Comparison of ENCODE assay signal across 12 cellular contexts in genomic region chr1:38028671-38029070, GRCh38. TPM values are rescaled to one million over a fixed set of nuclear protein-coding genes. Genes with fewer than 3 reads are reported as not detected.
DNase-seq lines count a peak whose midpoint lies in the region; ATAC-seq and TF ChIP-seq lines count a peak whose summit lies in the region.
"Had no signal": no experiment of that assay in that cellular context is flagged by ENCODE, and none has a peak within 500 bp of the region (broad histone marks: within the 10 kb centered on the region; RNA-seq: fewer than 3 reads in every experiment).

No MANE protein-coding gene starts in this region.

- dilution Hi-C loops in IMR-90 (cut with HindIII; ENCODE audit: low sequenced_read_pairs, unreplicated experiment): no loop called here

- TF ChIP-seq POLR2A in IMR-90 (IDR thresholded peaks at IDR 0.05; ENCODE audit: low read depth, low read length) (no peak), adrenal gland (IDR thresholded peaks at IDR 0.05) (no peak)

- H3K4me2 ChIP-seq in SK-N-SH (peak overlapping the region; percentile 82; the same call in 1 of the 2 replicates), IMR-90 (ENCODE audit: low read depth, low read length) (no peak overlapping the region), neuronal stem cell (ENCODE audit: insufficient read depth, low read length, poor library complexity, severe bottlenecking) (no peak overlapping the region)

- H3K27ac ChIP-seq in SK-N-SH (ENCODE audit: low read depth in 2 of 2, low read length in 1 of 2): no peak overlapping the region
- H3K27ac ChIP-seq in IMR-90 (ENCODE audit: insufficient read depth, low read length): no peak overlapping the region
- H3K27ac ChIP-seq in adrenal gland: peak overlapping the region in 4 of 5 donors; percentile 83 to 96 (median 92)
- H3K27ac ChIP-seq in neuronal stem cell (replicated peaks; ENCODE audit: low read length): no peak overlapping the region
- H3K27ac ChIP-seq: neutrophil, SJSA1 had no signal

- WGBS in SK-N-SH (ENCODE audit: low lambda C conversion rate): 53% methylated on average over 2 of the region's 2 CpGs
- WGBS in IMR-90 (ENCODE audit: extremely low coverage in 2 of 2, insufficient read length in 1 of 2), 2 experiments: no CpG with 5 or more reads among the region's 2 CpGs
- 60 to 90% (median 78%) methylated on average over 1 to 2 of the region's 2 CpGs for WGBS in adrenal gland, 4 donors
- WGBS in neuronal stem cell (ENCODE audit: extremely low coverage in 2 of 2, insufficient read length in 2 of 2, insufficient replicate concordance in 1 of 2), 2 donors: no CpG with 5 or more reads among the region's 2 CpGs

- ATAC-seq in SK-N-SH treated with all-trans-retinoic acid at 6 μM for 48 hours: no peak; the same call in 2 of the 3 replicates
- ATAC-seq in IMR-90 (ENCODE audit: low read depth): no peak

- H4K8ac ChIP-seq in IMR-90 (ENCODE audit: low read depth in 2 of 2, low read length in 2 of 2) (no peak overlapping the region), neuronal stem cell (ENCODE audit: low read depth, low read length) (no peak overlapping the region)

- H3K27me3 ChIP-seq in SK-N-SH (ENCODE audit: insufficient read depth): no peaks in the 10 kb centered on the region
- H3K27me3 ChIP-seq in IMR-90 (ENCODE audit: control insufficient read depth, insufficient read depth, low read length): no peaks in the 10 kb centered on the region
- H3K27me3 ChIP-seq in adrenal gland: no peaks in the 10 kb centered on the region
- H3K27me3 ChIP-seq in neuronal stem cell (ENCODE audit: control insufficient read depth in 3 of 3, insufficient read depth in 3 of 3, low read depth in 1 of 3, low read length in 3 of 3): no peaks in the 10 kb centered on the region
- H3K27me3 ChIP-seq: MG63, SJSA1 had no signal

- H3K56ac ChIP-seq in IMR-90 (ENCODE audit: extremely low read depth, insufficient read depth, low read length): no peak overlapping the region

- in situ Hi-C loops in IMR-90 (cut with MboI; ENCODE audit: low sequenced_read_pairs): loop anchor here (5.0 kb wide), 1 partner anchor 804 kb away; no protein-coding TSS in a partner anchor

- no peak overlapping the region for H2BK5ac ChIP-seq in IMR-90 (ENCODE audit: low read depth, low read length, poor library complexity, severe bottlenecking)
- H2BK5ac ChIP-seq in neuronal stem cell (ENCODE audit: low read length): no peak overlapping the region

- no peak overlapping the region; the same call in 1 of the 2 replicates for H3K4ac ChIP-seq in IMR-90 (ENCODE audit: low read depth, low read length)
- no peak overlapping the region for H3K4ac ChIP-seq in neuronal stem cell (ENCODE audit: low read length)

- peaks cover 14% of the 10 kb centered on the region for H3F3A ChIP-seq in SK-N-SH (replicated peaks; ENCODE audit: insufficient read depth)

- H2AK9ac ChIP-seq in IMR-90 (replicated peaks; ENCODE audit: low read depth, low read length, poor library complexity): no peak overlapping the region

- H3K9ac ChIP-seq in SK-N-SH (no peak overlapping the region), IMR-90 (ENCODE audit: low read depth, low read length) (no peak overlapping the region), neuronal stem cell (ENCODE audit: low read depth, low read length, poor library complexity) (no peak overlapping the region)

- no peak overlapping the region for H4K5ac ChIP-seq in IMR-90 (ENCODE audit: low read depth, low read length)

- H3K79me1 ChIP-seq in IMR-90 (ENCODE audit: low read depth in 1 of 2, low read length in 2 of 2) (no peaks in the 10 kb centered on the region), neuronal stem cell (ENCODE audit: low read depth, low read length) (no peaks in the 10 kb centered on the region)

- H2AFZ ChIP-seq in SK-N-SH (ENCODE audit: low read depth) (no peak overlapping the region), IMR-90 (replicated peaks; ENCODE audit: low read length, poor library complexity) (peak overlapping the region; percentile 89), neuronal stem cell (ENCODE audit: low read length) (no peak overlapping the region)

- H4K91ac ChIP-seq in IMR-90 (ENCODE audit: insufficient read depth, low read depth, low read length): no peak overlapping the region
- H4K91ac ChIP-seq in neuronal stem cell (ENCODE audit: low read depth, low read length, poor library complexity): no peak overlapping the region

- H3K23ac ChIP-seq in IMR-90 (ENCODE audit: low read depth, low read length) (no peak overlapping the region), neuronal stem cell (ENCODE audit: low read depth, low read length, poor library complexity) (no peak overlapping the region)

- no peaks in the 10 kb centered on the region for H3K9me2 ChIP-seq in SK-N-SH

- H2BK120ac ChIP-seq in IMR-90 (ENCODE audit: low read depth, low read length) (no peak overlapping the region), neuronal stem cell (ENCODE audit: low read depth, low read length) (no peak overlapping the region)

- H3K4me1 ChIP-seq in SK-N-SH (ENCODE audit: control insufficient read depth in 1 of 2, insufficient read depth in 2 of 2, low read depth in 1 of 2, low read length in 1 of 2) (peaks cover 31 to 34% of the 10 kb centered on the region in 2 experiments; a peak in 3 of 4 replicates), IMR-90 (ENCODE audit: control insufficient read depth, insufficient read depth, low read length) (peaks cover 18% of the 10 kb centered on the region; the same call in 1 of the 2 replicates), adrenal gland (replicated peaks in 1 of 2) (peaks cover 32 to 38% of the 10 kb centered on the region in 2 donors), neuronal stem cell (ENCODE audit: control insufficient read depth in 2 of 2, insufficient read depth in 1 of 2, low read depth in 1 of 2, low read length in 2 of 2) (peaks cover 23 to 38% of the 10 kb centered on the region in 2 donors)

- intact Hi-C loops in IMR-90 (cut with micrococcal nuclease): loop anchor here (5.0 kb wide), 1 partner anchor 474 kb away; no protein-coding TSS in a partner anchor
- intact Hi-C loops in adrenal gland (cut with DNase I): loop anchor here (5.0 to 10.0 kb wide), 3 partner anchors 556 to 806 kb away; no protein-coding TSS in a partner anchor

- POLR2A ChIA-PET in SK-N-SH (lab: Yijun Ruan, JAX) (interaction anchor here (1.0 kb wide), 1 partner anchor 39 kb away, joined by 4 read pairs; the partner anchor contains the start of gene SF3A3), IMR-90 (lab: Charles Lee; ENCODE audit: unreplicated experiment) (no interaction called here), GM10248 (lab: Yijun Ruan, JAX) (interaction anchor here (0.7 kb wide), 1 partner anchor 22 kb away, joined by 3 read pairs; no protein-coding TSS in a partner anchor)

- CTCF ChIA-PET in SK-N-SH (lab: Yijun Ruan, JAX): interaction anchor here (0.5 to 6.6 kb wide), 18 partner anchors 8 to 1519 kb away, joined by 3 to 52 read pairs (median 4); partner anchors contain the start of gene UTP11
- CTCF ChIA-PET in IMR-90 (lab: Yijun Ruan, JAX): interaction anchor here (0.9 to 2.1 kb wide), 3 partner anchors 10 to 806 kb away, joined by 3 to 7 read pairs (median 5); no protein-coding TSS in a partner anchor
- CTCF ChIA-PET in GM10248 (lab: Yijun Ruan, JAX): interaction anchor here (1.1 to 6.6 kb wide), 8 partner anchors 9 to 804 kb away, joined by 3 to 58 read pairs (median 20); partner anchors contain the start of gene UTP11

- H2AK5ac ChIP-seq in IMR-90 (ENCODE audit: low read depth, low read length): no peak overlapping the region
- peak overlapping the region; percentile 9 for H2AK5ac ChIP-seq in neuronal stem cell (ENCODE audit: low read depth, low read length)

- H4K20me1 ChIP-seq in SK-N-SH (ENCODE audit: insufficient read depth): no peaks in the 10 kb centered on the region
- H4K20me1 ChIP-seq in IMR-90 (ENCODE audit: insufficient read depth, low read length): no peaks in the 10 kb centered on the region

- TF ChIP-seq CTCF in SK-N-SH (IDR thresholded peaks at IDR 0.05) (peak; percentile 22), IMR-90 (conservative IDR thresholded peaks at IDR 0.05; ENCODE audit: low read depth, low read length) (no peak), adrenal gland (IDR thresholded peaks at IDR 0.05) (no peak), GM10248 (IDR thresholded peaks at IDR 0.05; ENCODE audit: control extremely low read depth, extremely low read depth, low read depth, missing control alignments) (no peak)

- no TSS peak for BruUV-seq in IMR-90 (replicated peaks; lab: Mats Ljungman, UMichigan)

- no peak overlapping the region for H2BK12ac ChIP-seq in neuronal stem cell (ENCODE audit: low read length)

- no peaks in the 10 kb centered on the region for H3K9me3 ChIP-seq in SK-N-SH
- no peaks in the 10 kb centered on the region for H3K9me3 ChIP-seq in IMR-90 (ENCODE audit: control insufficient read depth, insufficient read depth, low read length)
- H3K9me3 ChIP-seq in adrenal gland (replicated peaks in 1 of 3): no peaks in the 10 kb centered on the region
- H3K9me3 ChIP-seq in neuronal stem cell (replicated peaks in 1 of 2; ENCODE audit: control insufficient read depth in 2 of 2, insufficient read depth in 1 of 2, low read depth in 1 of 2, low read length in 2 of 2): no peaks in the 10 kb centered on the region
- H3K9me3 ChIP-seq: MG63, neutrophil, SJSA1 had no signal

- no peak overlapping the region for H3K18ac ChIP-seq in IMR-90 (ENCODE audit: low read depth, low read length)
- no peak overlapping the region for H3K18ac ChIP-seq in neuronal stem cell (ENCODE audit: low read length)

- no peak for TF ChIP-seq EP300 in SK-N-SH (IDR thresholded peaks at IDR 0.05; ENCODE audit: borderline replicate concordance in 1 of 2, low read depth in 1 of 2, low read length in 1 of 2)

- DNase-seq in SK-N-SH (peak; percentile 61), IMR-90 (no peak), adrenal gland (peak in 2 of 7 donors; percentile 17 to 19), neuronal stem cell (ENCODE audit: low spot score) (no peak), NCI-H446 (lab: John Stamatoyannopoulos, UW) (no peak), NCI-H1048 (lab: John Stamatoyannopoulos, UW) (no peak), GM10248 (ENCODE audit: extremely low spot score) (no peak)
- DNase-seq: activated gamma-delta T cell treated with Interleukin-2 at 50 U/mL for 16 hours, MG63 had no signal

- H2BK20ac ChIP-seq in IMR-90 (ENCODE audit: low read depth, low read length): no peak overlapping the region

- no peaks in the 10 kb centered on the region for H3K9me1 ChIP-seq in IMR-90 (ENCODE audit: insufficient read depth, low read length)

- TF ChIP-seq RAD21 in SK-N-SH (IDR thresholded peaks at IDR 0.05; ENCODE audit: low read length) (no peak), IMR-90 (IDR thresholded peaks at IDR 0.05; ENCODE audit: low read length) (no peak)

- H3K79me2 ChIP-seq in SK-N-SH (ENCODE audit: insufficient read depth): no peaks in the 10 kb centered on the region

- H3K4me3 ChIP-seq in SK-N-SH (ENCODE audit: low read depth in 2 of 2, low read length in 1 of 2) (no peak overlapping the region; a peak in 1 of 4 replicates), IMR-90 (ENCODE audit: insufficient read depth, low read depth, low read length) (no peak overlapping the region), adrenal gland (no peak overlapping the region), neuronal stem cell (ENCODE audit: low read length in 2 of 2) (no peak overlapping the region)
- H3K4me3 ChIP-seq: MG63, SJSA1 had no signal

- H3K36me3 ChIP-seq in SK-N-SH (replicated peaks in 1 of 2; ENCODE audit: control insufficient read depth in 1 of 2, insufficient read depth in 2 of 2, low read length in 1 of 2) (peaks cover 13 to 20% of the 10 kb centered on the region in 2 experiments), IMR-90 (ENCODE audit: control insufficient read depth, insufficient read depth, low read length) (peaks cover 18% of the 10 kb centered on the region), adrenal gland (replicated peaks in 1 of 2) (peaks cover 0 to 24% of the 10 kb centered on the region in 2 donors), neuronal stem cell (replicated peaks in 1 of 2; ENCODE audit: control insufficient read depth in 2 of 2, insufficient read depth in 2 of 2, low read length in 2 of 2) (peaks cover 15 to 31% of the 10 kb centered on the region in 2 donors)

- H2BK15ac ChIP-seq in IMR-90 (ENCODE audit: low read depth, low read length) (no peak overlapping the region), neuronal stem cell (ENCODE audit: low read length) (no peak overlapping the region)

- H3K14ac ChIP-seq in IMR-90 (replicated peaks; ENCODE audit: low read depth, low read length) (no peak overlapping the region), neuronal stem cell (ENCODE audit: low read length) (no peak overlapping the region)

RNA-seq across cellular contexts. Expression of gene UTP11, which starts 16.1 kb away (rescaled TPM):
- polyA plus RNA-seq in SK-N-SH (2012; rRNA removed): 26.8 and 27.3 TPM in 2 replicates
- polyA plus RNA-seq in SK-N-SH (2012; cell fraction: cytosol; rRNA removed): 38.0 and 45.1 TPM in 2 replicates
- polyA plus RNA-seq in SK-N-SH (2012; cell fraction: nucleus; rRNA removed): 12.3 and 17.0 TPM in 2 replicates
- total RNA-seq in IMR-90 (2012; rRNA removed): 27.8 and 58.3 TPM in 2 replicates
- polyA plus RNA-seq in IMR-90 (2012; rRNA removed): 19.3 and 22.0 TPM in 2 replicates
- polyA plus RNA-seq in IMR-90 (2012; cell fraction: cytosol; rRNA removed): 7.2 and 12.9 TPM in 2 replicates
- polyA plus RNA-seq in IMR-90 (2012; cell fraction: nucleus; rRNA removed; ENCODE audit: low replicate concordance): 2.1 and 14.6 TPM in 2 replicates
- 10 to 100 TPM; 25.8 to 71.9 (median 37.4) TPM for total RNA-seq in adrenal gland
- 100 to 1,000 TPM in 1 of 3 donors, 10 to 100 TPM in 2; 16.0 to 133 (median 26.5) TPM for polyA plus RNA-seq in adrenal gland
- polyA plus RNA-seq in neuronal stem cell (2013, experiment 1 of 2): 52.4 TPM
- polyA plus RNA-seq in neuronal stem cell (2013, experiment 2 of 2): 53.8 TPM

RNA-seq across cellular contexts. Expression of gene POU3F1, which starts 17.9 kb away (rescaled TPM):
- polyA plus RNA-seq in SK-N-SH (2012; rRNA removed) (not detected in 2 replicates), IMR-90 (2012; rRNA removed) (not detected in 2 replicates), adrenal gland (under 1 TPM; 0.05 to 0.40 (median 0.16) TPM)
- not detected in 2 replicates for polyA plus RNA-seq in SK-N-SH (2012; cell fraction: cytosol; rRNA removed)
- polyA plus RNA-seq in SK-N-SH (2012; cell fraction: nucleus; rRNA removed): not detected in 2 replicates
- total RNA-seq in IMR-90 (2012; rRNA removed) (not detected in 2 replicates), adrenal gland (1 to 10 TPM; 1.6 to 6.9 (median 3.0) TPM)
- polyA plus RNA-seq in IMR-90 (2012; cell fraction: cytosol; rRNA removed): 0.03 TPM in 1 of 2 replicates, not detected in the other
- polyA plus RNA-seq in IMR-90 (2012; cell fraction: nucleus; rRNA removed; ENCODE audit: low replicate concordance): 0.03 TPM in 1 of 2 replicates, not detected in the other
- 34.6 TPM for polyA plus RNA-seq in neuronal stem cell (2013, experiment 1 of 2)
- 34.4 TPM for polyA plus RNA-seq in neuronal stem cell (2013, experiment 2 of 2)

RNA-seq across cellular contexts. Expression of gene FHL3, which starts 23.4 kb away (rescaled TPM):
- polyA plus RNA-seq in SK-N-SH (2012; rRNA removed): 4.2 and 6.8 TPM in 2 replicates
- polyA plus RNA-seq in SK-N-SH (2012; cell fraction: cytosol; rRNA removed): 4.1 and 7.3 TPM in 2 replicates
- polyA plus RNA-seq in SK-N-SH (2012; cell fraction: nucleus; rRNA removed): 13.5 and 14.1 TPM in 2 replicates
- 7.2 and 11.5 TPM in 2 replicates for total RNA-seq in IMR-90 (2012; rRNA removed)
- 26.0 and 27.1 TPM in 2 replicates for polyA plus RNA-seq in IMR-90 (2012; rRNA removed)
- polyA plus RNA-seq in IMR-90 (2012; cell fraction: cytosol; rRNA removed): 25.2 and 47.0 TPM in 2 replicates
- polyA plus RNA-seq in IMR-90 (2012; cell fraction: nucleus; rRNA removed; ENCODE audit: low replicate concordance): 24.2 and 52.9 TPM in 2 replicates
- total RNA-seq in adrenal gland: 10 to 100 TPM; 14.5 to 47.6 (median 23.2) TPM
- polyA plus RNA-seq in adrenal gland: 10 to 100 TPM in 2 of 3 donors, 1 to 10 TPM in 1; 8.6 to 39.5 (median 31.5) TPM
- polyA plus RNA-seq in neuronal stem cell (2013, experiment 1 of 2): 26.5 TPM
- 25.9 TPM for polyA plus RNA-seq in neuronal stem cell (2013, experiment 2 of 2)

RNA-seq across cellular contexts. Expression of gene SF3A3, which starts 38.8 kb away (rescaled TPM):
- polyA plus RNA-seq in SK-N-SH (2012; rRNA removed): 35.3 and 41.5 TPM in 2 replicates
- polyA plus RNA-seq in SK-N-SH (2012; cell fraction: cytosol; rRNA removed): 46.3 and 54.9 TPM in 2 replicates
- 23.1 and 44.0 TPM in 2 replicates for polyA plus RNA-seq in SK-N-SH (2012; cell fraction: nucleus; rRNA removed)
- total RNA-seq in IMR-90 (2012; rRNA removed): 90.0 and 109 TPM in 2 replicates
- polyA plus RNA-seq in IMR-90 (2012; rRNA removed): 35.7 and 39.9 TPM in 2 replicates
- 7.2 and 42.6 TPM in 2 replicates for polyA plus RNA-seq in IMR-90 (2012; cell fraction: cytosol; rRNA removed)
- polyA plus RNA-seq in IMR-90 (2012; cell fraction: nucleus; rRNA removed; ENCODE audit: low replicate concordance): 10.4 and 48.2 TPM in 2 replicates
- 10 to 100 TPM; 30.1 to 95.9 (median 40.8) TPM for total RNA-seq in adrenal gland
- 10 to 100 TPM; 24.3 to 78.5 (median 28.2) TPM for polyA plus RNA-seq in adrenal gland
- 53.3 TPM for polyA plus RNA-seq in neuronal stem cell (2013, experiment 1 of 2)
- polyA plus RNA-seq in neuronal stem cell (2013, experiment 2 of 2): 50.9 TPM

Comparison
In these comparisons a context has a peak if more than half of its experiments do, and no peak if none do; other contexts are left out.
1. H3K27ac ChIP-seq: peak in adrenal gland (4 of 5); none in SK-N-SH (0 of 2), IMR-90 (single experiment) and neuronal stem cell (single experiment).